In the genomic region with DNA sequence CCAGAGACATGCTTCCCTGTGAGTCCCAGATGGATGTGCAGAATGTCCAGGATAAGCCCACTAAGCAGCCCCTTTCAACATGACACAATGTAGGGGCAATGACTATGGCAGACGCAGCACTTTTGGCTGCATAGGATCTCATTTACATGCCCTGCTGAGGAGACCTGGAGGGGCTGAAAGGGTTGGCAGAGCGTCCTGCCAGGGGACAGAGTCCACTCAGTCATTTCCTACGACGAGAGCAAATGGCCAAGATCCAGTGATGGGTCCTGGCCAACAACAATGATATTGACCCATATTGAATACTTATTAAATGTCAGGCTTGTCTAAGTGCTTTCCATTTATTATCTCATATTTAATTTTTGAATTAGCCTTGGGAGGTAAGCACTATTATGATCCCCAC, we compare ENCODE assay signal across 30 cellular contexts. TPM values are rescaled to one million over a fixed set of nuclear protein-coding genes. Genes with fewer than 3 reads are reported as not detected.
"Had no signal": no experiment of that assay in that cellular context is flagged by ENCODE, and none has a peak within 500 bp of the region (broad histone marks: within the 10 kb centered on the region; RNA-seq: fewer than 3 reads in every experiment).

No MANE protein-coding gene starts in this region.

- FAIRE-seq: bronchial epithelial cell, colon had no signal

- H3K4me1 Mint-ChIP-seq: activated B cell treated with CpG ODN at 0.5 μM for 24 hours; activated T-helper 17 cell treated with anti-CD3 and anti-CD28 coated beads, Interleukin-2, amount 50 U/mL, for 72 hours had no signal

- H3K4me3 ChIP-seq: esophagus muscularis mucosa, gastrocnemius medialis, heart left ventricle had no signal

- DNase-seq: activated B cell treated with CpG ODN at 0.5 μM for 24 hours; activated CD4-positive, alpha-beta T cell treated with anti-CD3 and anti-CD28 coated beads for 48 hours; activated CD4-positive, alpha-beta T cell treated with anti-CD3 and anti-CD28 coated beads, Interleukin-2, amount 50 U/mL, for 1 hour; activated CD4-positive, alpha-beta T cell treated with anti-CD3 and anti-CD28 coated beads, Interleukin-2, amount 50 U/mL, for 48 hours; activated CD8-positive, alpha-beta memory T cell treated with anti-CD3 and anti-CD28 coated beads for 24 hours; activated CD8-positive, alpha-beta T cell treated with anti-CD3 and anti-CD28 coated beads for 36 hours; activated effector memory CD4-positive, alpha-beta T cell treated with Interleukin-2 at 50 U/mL for 16 hours; activated gamma-delta T cell treated with Interleukin-2 at 50 U/mL for 16 hours; activated naive CD4-positive, alpha-beta T cell treated with anti-CD3 and anti-CD28 coated beads, Interleukin-2, amount 50 U/mL, for 16 hours; activated naive CD4-positive, alpha-beta T cell treated with Interleukin-2 at 50 U/mL for 16 hours; activated T-cell treated with anti-CD3 and anti-CD28 coated beads, Interleukin-2, amount 50 U/mL, for 4 hours; amniotic stem cell; cortex of kidney; effector CD4-positive, alpha-beta T cell; effector memory CD8-positive, alpha-beta T cell; gastrocnemius medialis; glutamatergic neuron; heart left ventricle had no signal

- ATAC-seq: activated CD4-positive, CD25-positive, alpha-beta regulatory T cell treated with anti-CD3 and anti-CD28 coated beads, Interleukin-2, amount 50 U/mL, for 24 hours; activated CD8-positive, alpha-beta T cell treated with anti-CD3 and anti-CD28 coated beads for 36 hours; activated T-cell treated with anti-CD3 and anti-CD28 coated beads, Interleukin-2, amount 50 U/mL, for 4 hours; activated T-helper 17 cell treated with anti-CD3 and anti-CD28 coated beads, Interleukin-2, amount 50 U/mL, for 72 hours; effector memory CD8-positive, alpha-beta T cell; gastrocnemius medialis had no signal

- H3K9me3 Mint-ChIP-seq: T-helper 1 cell treated with Interleukin-12 subunit alpha and Interleukin-12 subunit beta and Interleukin-4 antibody, amounts not matched to agents 30 μg/mL and 1 μg/mL, for 36 hours had no signal

- H3K4me3 Mint-ChIP-seq: activated B cell treated with CpG ODN at 0.5 μM for 24 hours; activated CD8-positive, alpha-beta T cell treated with anti-CD3 and anti-CD28 coated beads for 36 hours; activated naive CD8-positive, alpha-beta T cell; activated T-cell treated with anti-CD3 and anti-CD28 coated beads, Interleukin-2, amount 50 U/mL, for 4 hours; activated T-helper 17 cell treated with anti-CD3 and anti-CD28 coated beads, Interleukin-2, amount 50 U/mL, for 72 hours; effector memory CD8-positive, alpha-beta T cell; T-helper 1 cell treated with Interleukin-12 subunit alpha and Interleukin-12 subunit beta and Interleukin-4 antibody, amounts not matched to agents 30 μg/mL and 1 μg/mL, for 36 hours had no signal

- H3K27ac ChIP-seq: brain microvascular endothelial cell, foreskin keratinocyte, gastrocnemius medialis, WERI-Rb-1 had no signal

- H3K27me3 Mint-ChIP-seq: activated CD8-positive, alpha-beta T cell treated with anti-CD3 and anti-CD28 coated beads for 36 hours; activated naive CD8-positive, alpha-beta T cell had no signal

- H3K36me3 Mint-ChIP-seq: activated naive CD8-positive, alpha-beta T cell had no signal

- H3K4me1 ChIP-seq: foreskin keratinocyte, gastrocnemius medialis had no signal

- H3K27ac Mint-ChIP-seq: activated B cell treated with CpG ODN at 0.5 μM for 24 hours; activated CD8-positive, alpha-beta T cell treated with anti-CD3 and anti-CD28 coated beads for 36 hours; activated naive CD8-positive, alpha-beta T cell; activated T-helper 17 cell treated with anti-CD3 and anti-CD28 coated beads, Interleukin-2, amount 50 U/mL, for 72 hours; effector memory CD8-positive, alpha-beta T cell; T-helper 1 cell treated with Interleukin-12 subunit alpha and Interleukin-12 subunit beta and Interleukin-4 antibody, amounts not matched to agents 30 μg/mL and 1 μg/mL, for 36 hours had no signal

- H3K36me3 ChIP-seq: brain microvascular endothelial cell, esophagus muscularis mucosa, gastrocnemius medialis, heart left ventricle, WERI-Rb-1 had no signal

- H3K27me3 ChIP-seq: brain microvascular endothelial cell, esophagus muscularis mucosa, foreskin keratinocyte, gastrocnemius medialis, heart left ventricle had no signal

RNA-seq across cellular contexts. Expression of gene LGI2, which starts 41.4 kb away (rescaled TPM):
- total RNA-seq: activated B cell treated with CpG ODN at 0.5 μM for 24 hours; activated CD8-positive, alpha-beta T cell treated with anti-CD3 and anti-CD28 coated beads for 36 hours; activated T-cell treated with anti-CD3 and anti-CD28 coated beads, Interleukin-2, amount 50 U/mL, for 4 hours; activated T-helper 17 cell treated with anti-CD3 and anti-CD28 coated beads, Interleukin-2, amount 50 U/mL, for 72 hours; bronchial epithelial cell; dermis blood vessel endothelial cell; foreskin keratinocyte; T-helper 2 cell treated with Interferon-gamma antibody and Interleukin-4, amounts not matched to agents 100 ng/mL and 5 ng/mL, for 36 hours had no signal
- polyA plus RNA-seq: foreskin keratinocyte had no signal
